ENCODE assay signal across 3 cellular contexts in the genomic region with DNA sequence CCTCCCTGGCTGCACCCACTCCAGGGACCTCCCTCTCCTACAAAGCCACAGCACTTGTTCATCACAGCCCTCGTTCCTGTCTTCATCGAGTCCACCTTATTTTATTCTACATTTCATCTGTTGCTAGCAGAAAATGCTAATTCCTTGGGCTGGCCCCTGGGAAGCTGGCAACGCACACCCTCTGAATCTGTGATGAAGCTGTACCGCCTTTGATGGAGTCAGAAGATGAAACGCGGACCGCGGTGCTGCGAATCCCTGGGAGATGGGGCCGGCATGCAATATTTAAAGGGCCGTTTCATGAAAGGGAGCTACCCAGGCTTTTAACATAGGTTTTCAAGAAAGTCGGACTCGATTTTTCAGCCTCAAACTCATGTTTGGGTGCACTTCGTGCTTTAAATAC.
"Had no signal": no experiment of that assay in that cellular context is flagged by ENCODE, and none has a peak within 500 bp of the region (broad histone marks: within the 10 kb centered on the region; RNA-seq: fewer than 3 reads in every experiment).

No MANE protein-coding gene starts in this region.

- H2AFZ ChIP-seq: GM23248 had no signal

- H3K4me3 ChIP-seq: GM23248 had no signal

- DNase-seq: GM23248, H9, HCEC 1CT had no signal

- H3K9ac ChIP-seq: GM23248 had no signal

- H3K27ac ChIP-seq: GM23248 had no signal
